ENCODE assay signal across 12 cellular contexts in genomic region chr21:36097427-36098230, GRCh38. TPM values are rescaled to one million over a fixed set of nuclear protein-coding genes. Genes with fewer than 3 reads are reported as not detected.
DNase-seq lines count a peak whose midpoint lies in the region; ATAC-seq, FAIRE-seq and TF ChIP-seq lines count a peak whose summit lies in the region.
"Had no signal": no experiment of that assay in that cellular context is flagged by ENCODE, and none has a peak within 500 bp of the region (broad histone marks: within the 10 kb centered on the region; RNA-seq: fewer than 3 reads in every experiment).

No MANE protein-coding gene starts in this region.

- intact Hi-C loops in activated B cell treated with CpG ODN at 0.5 μM for 24 hours (cut with micrococcal nuclease) (no loop called here), upper lobe of right lung (cut with DNase I) (no loop called here)

- POLR2A ChIA-PET in activated B cell treated with CpG ODN at 0.5 μM for 24 hours (lab: Charles Lee): interaction anchor here (1.3 to 1.4 kb wide), 2 partner anchors 28 to 37 kb away, joined by 4 to 7 read pairs; partner anchors contain the start of genes CBR1 and SETD4

- ATAC-seq in HG03159 (IDR thresholded peaks at IDR 0.05; ENCODE audit: unreplicated experiment): peak; percentile 68
- ATAC-seq in activated B cell treated with CpG ODN at 0.5 μM for 24 hours (ENCODE audit: low read depth): peak; percentile 92
- ATAC-seq in upper lobe of right lung: no peak

- H3K27me3 Mint-ChIP-seq in activated B cell treated with CpG ODN at 0.5 μM for 24 hours: no peaks in the 10 kb centered on the region

- DNase-seq in GM12892 (ENCODE audit: insufficient read length): no peak
- no peak for DNase-seq in activated B cell treated with CpG ODN at 0.5 μM for 24 hours
- peak; percentile 36 to 63 for DNase-seq in lung microvascular endothelial cell (ENCODE audit: low read depth in 2 of 2)
- DNase-seq in AG08395 (ENCODE audit: low spot score): no peak
- DNase-seq in upper lobe of right lung: no peak
- DNase-seq in activated T-cell treated with anti-CD3 and anti-CD28 coated beads for 4 hours: no peak
- DNase-seq in retina: no peak
- DNase-seq: activated T-cell treated with anti-CD3 and anti-CD28 coated beads, Interleukin-2, amount 50 U/mL, for 72 hours; heart right ventricle; NCI-H524 treated with DMSO at 0.1 percent for 48 hours had no signal

- peaks cover 11% of the 10 kb centered on the region for H3K4me1 Mint-ChIP-seq in activated B cell treated with CpG ODN at 0.5 μM for 24 hours

- CTCF ChIA-PET in activated B cell treated with CpG ODN at 0.5 μM for 24 hours (lab: Charles Lee): interaction anchor here (0.7 kb wide), 1 partner anchor 22 kb away, joined by 3 read pairs; no protein-coding TSS in a partner anchor

- peaks cover 8% of the 10 kb centered on the region for H3K9me3 Mint-ChIP-seq in activated B cell treated with CpG ODN at 0.5 μM for 24 hours

- peak; percentile 66 for FAIRE-seq in GM12892 (lab: Jason Lieb, UNC)
- FAIRE-seq: G401.6 had no signal

- peak overlapping the region; percentile 5 for H3K4me3 Mint-ChIP-seq in activated B cell treated with CpG ODN at 0.5 μM for 24 hours
- H3K4me3 Mint-ChIP-seq: activated T-cell treated with anti-CD3 and anti-CD28 coated beads, Interleukin-2, amount 50 U/mL, for 72 hours had no signal

- TF ChIP-seq CTCF in activated B cell treated with CpG ODN at 0.5 μM for 24 hours (IDR thresholded peaks at IDR 0.05) (no peak), upper lobe of right lung (IDR thresholded peaks at IDR 0.05) (no peak)

- no peaks in the 10 kb centered on the region for H3K27me3 ChIP-seq in upper lobe of right lung

- no peak overlapping the region for H3K27ac ChIP-seq in upper lobe of right lung
- H3K27ac ChIP-seq: heart right ventricle had no signal

- peaks cover 6% of the 10 kb centered on the region for H3K36me3 Mint-ChIP-seq in activated B cell treated with CpG ODN at 0.5 μM for 24 hours (ENCODE audit: low read depth)

- H3K4me3 ChIP-seq in upper lobe of right lung: no peak overlapping the region
- H3K4me3 ChIP-seq: heart right ventricle had no signal

- H3K36me3 ChIP-seq in upper lobe of right lung: no peaks in the 10 kb centered on the region
- H3K36me3 ChIP-seq: heart right ventricle had no signal

- no peaks in the 10 kb centered on the region for H3K4me1 ChIP-seq in upper lobe of right lung

- peak overlapping the region; percentile 71 for H3K27ac Mint-ChIP-seq in activated B cell treated with CpG ODN at 0.5 μM for 24 hours
- H3K27ac Mint-ChIP-seq: activated T-cell treated with anti-CD3 and anti-CD28 coated beads, Interleukin-2, amount 50 U/mL, for 72 hours had no signal

- H3K9me3 ChIP-seq in upper lobe of right lung: no peaks in the 10 kb centered on the region

- TF ChIP-seq POLR2A in GM12892 (IDR thresholded peaks at IDR 0.05; ENCODE audit: low read depth, low read length): no peak

RNA-seq across cellular contexts. Expression of gene CBR1, which starts 27.8 kb away (rescaled TPM):
- polyA plus RNA-seq in GM12892 (2012; ENCODE audit: missing spikeins): 29.7 TPM
- 17.5 and 20.3 TPM in 2 replicates for total RNA-seq in activated B cell treated with CpG ODN at 0.5 μM for 24 hours
- total RNA-seq in lung microvascular endothelial cell: 19.2 and 29.9 TPM in 2 replicates
- 71.2 TPM for total RNA-seq in upper lobe of right lung

RNA-seq across cellular contexts. Expression of gene CBR3, which starts 37.2 kb away (rescaled TPM):
- polyA plus RNA-seq in GM12892 (2012; ENCODE audit: missing spikeins): 2.6 TPM
- total RNA-seq in activated B cell treated with CpG ODN at 0.5 μM for 24 hours (4.7 and 5.4 TPM in 2 replicates), lung microvascular endothelial cell (0.60 and 2.4 TPM in 2 replicates), upper lobe of right lung (4.1 TPM)

RNA-seq across cellular contexts. Expression of gene SETD4, which starts 37.3 kb away (rescaled TPM):
- polyA plus RNA-seq in GM12892 (2012; ENCODE audit: missing spikeins): 14.1 TPM
- total RNA-seq in activated B cell treated with CpG ODN at 0.5 μM for 24 hours (31.6 and 40.4 TPM in 2 replicates), lung microvascular endothelial cell (5.0 and 6.0 TPM in 2 replicates), upper lobe of right lung (19.0 TPM)

RNA-seq across cellular contexts. Expression of gene DOP1B, which starts 59.0 kb away (rescaled TPM):
- 3.2 TPM for polyA plus RNA-seq in GM12892 (2012; ENCODE audit: missing spikeins)
- total RNA-seq in activated B cell treated with CpG ODN at 0.5 μM for 24 hours: 31.2 and 33.9 TPM in 2 replicates
- total RNA-seq in lung microvascular endothelial cell: 3.1 and 3.2 TPM in 2 replicates
- 19.0 TPM for total RNA-seq in upper lobe of right lung

Comparison
In these comparisons a context has a peak if more than half of its experiments do, and no peak if none do; other contexts are left out.
1. DNase-seq: peak in lung microvascular endothelial cell (2 of 2); none in GM12892 (single experiment), activated B cell treated with CpG ODN at 0.5 μM for 24 hours (single experiment), AG08395 (single experiment), upper lobe of right lung (single experiment), activated T-cell treated with anti-CD3 and anti-CD28 coated beads for 4 hours (single experiment) and retina (single experiment).